In the genomic region with DNA sequence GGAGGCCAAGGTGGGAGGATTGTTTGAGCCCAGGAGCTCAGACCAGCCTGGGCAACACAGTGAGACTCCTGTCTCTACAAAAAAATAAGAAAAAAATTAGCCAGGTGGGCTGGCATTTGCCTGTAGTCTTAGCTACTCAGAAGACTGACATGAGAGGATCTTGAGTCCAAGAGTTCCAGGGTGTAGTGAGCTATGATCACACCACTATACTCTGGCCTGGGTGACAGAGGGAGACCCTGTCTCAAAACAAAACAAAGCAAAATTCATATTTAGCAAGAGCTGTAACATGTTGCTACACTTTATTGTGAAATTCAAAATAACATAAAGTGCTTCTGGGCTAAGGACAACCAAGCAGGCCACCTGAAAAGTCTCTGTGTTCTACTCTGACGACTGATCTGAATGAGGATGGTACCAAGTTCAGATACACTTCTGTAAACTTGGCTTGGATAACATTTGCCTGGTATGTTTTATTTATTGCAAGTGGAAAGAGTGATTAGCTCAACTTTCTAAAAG, we compare ENCODE assay signal across 19 cellular contexts.
"Had no signal": no experiment of that assay in that cellular context is flagged by ENCODE, and none has a peak within 500 bp of the region (broad histone marks: within the 10 kb centered on the region; RNA-seq: fewer than 3 reads in every experiment).

No MANE protein-coding gene starts in this region.

- DNase-seq: activated CD4-positive, alpha-beta T cell treated with anti-CD3 and anti-CD28 coated beads, Interleukin-2, amount 50 U/mL, for 4 hours; activated effector memory CD4-positive, alpha-beta T cell treated with anti-CD3 and anti-CD28 coated beads, Interleukin-2, amount 50 U/mL, for 16 hours; activated naive CD4-positive, alpha-beta T cell treated with anti-CD3 and anti-CD28 coated beads, Interleukin-2, amount 50 U/mL, for 16 hours; activated T-cell treated with anti-CD3 and anti-CD28 coated beads, Interleukin-2, amount 50 U/mL, for 72 hours; cortex of kidney; effector CD4-positive, alpha-beta T cell; foreskin keratinocyte; glutamatergic neuron; kidney; left lung; mammary epithelial cell; nephron progenitor cell; nucleus accumbens; posterior cingulate gyrus; stimulated activated CD4-positive, alpha-beta T cell treated with anti-CD3 and anti-CD28 coated beads, Interleukin-15, amount 100 ng/mL, for 24 hours; stimulated activated CD4-positive, alpha-beta T cell treated with anti-CD3 and anti-CD28 coated beads, Interleukin-2, amount 100 ng/mL, for 48 hours; stomach; trophoblast cell had no signal

- H3K36me3 ChIP-seq: ascending aorta, left lung had no signal

- H3K27me3 ChIP-seq: ascending aorta, foreskin keratinocyte, left lung, stomach had no signal

- H3K9me3 ChIP-seq: ascending aorta, left lung, stomach had no signal

- ATAC-seq: activated T-cell treated with anti-CD3 and anti-CD28 coated beads, Interleukin-2, amount 50 U/mL, for 72 hours; foreskin keratinocyte had no signal

- H3K4me1 ChIP-seq: ascending aorta, left lung had no signal

- H3K4me3 ChIP-seq: ascending aorta, left lung, stomach had no signal

- H3K27ac ChIP-seq: ascending aorta, foreskin keratinocyte, left lung, stomach had no signal
